8 cellular contexts compared by ENCODE assay signal in genomic region chr2:54471221-54471711, GRCh38. TPM values are rescaled to one million over a fixed set of nuclear protein-coding genes. Genes with fewer than 3 reads are reported as not detected.
DNase-seq lines count a peak whose midpoint lies in the region; ATAC-seq, FAIRE-seq and TF ChIP-seq lines count a peak whose summit lies in the region.

No MANE protein-coding gene starts in this region.

- TF ChIP-seq POLR2A in heart left ventricle (IDR thresholded peaks at IDR 0.05) = no peak

- no peaks in the 10 kb centered on the region for H3K36me3 ChIP-seq in OCI-LY3 (replicated peaks; ENCODE audit: low read depth, low read length)
- H3K36me3 ChIP-seq in heart left ventricle = peaks cover 0 to 8% (median 0%) of the 10 kb centered on the region in 9 donors

- FAIRE-seq in urothelium cell line (lab: Jason Lieb, UNC) = peak; percentile 58

- peak overlapping the region; percentile 25 for H3K4me3 ChIP-seq in OCI-LY3 (ENCODE audit: low read length)
- peak overlapping the region; percentile 10 to 51 (median 42) for H3K4me3 ChIP-seq in heart left ventricle

- peak overlapping the region; percentile 66 for H3K4me2 ChIP-seq in OCI-LY3 (ENCODE audit: low read length)

- intact Hi-C loops in heart left ventricle (cut with DNase I) = no loop called here

- TF ChIP-seq CTCF in OCI-LY3 (IDR thresholded peaks at IDR 0.05; ENCODE audit: low read depth, low read length) = no peak
- TF ChIP-seq CTCF in heart left ventricle (IDR thresholded peaks at IDR 0.05) = no peak

- H3K9me3 ChIP-seq in OCI-LY3 (ENCODE audit: insufficient read depth, low read length) (no peaks in the 10 kb centered on the region), heart left ventricle (no peaks in the 10 kb centered on the region)

- H4K20me1 ChIP-seq in OCI-LY3 (ENCODE audit: insufficient read depth, low read length) = no peaks in the 10 kb centered on the region

- H3K27me3 ChIP-seq in OCI-LY3 (ENCODE audit: low read depth, low read length) (no peaks in the 10 kb centered on the region), heart left ventricle (no peaks in the 10 kb centered on the region)

- DNase-seq in heart left ventricle = peak in 4 of 5 donors; percentile 59 to 73 (median 70)
- peak; percentile 69 for DNase-seq in urothelium cell line (ENCODE audit: low spot score)
- DNase-seq in COLO668 (lab: John Stamatoyannopoulos, UW; ENCODE audit: unreplicated experiment) = no peak
- DNase-seq in NCI-H1048 (lab: John Stamatoyannopoulos, UW) = no peak
- no peak for DNase-seq in stimulated activated CD4-positive, alpha-beta T cell treated with anti-CD3 and anti-CD28 coated beads, Interleukin-4, amount 100 ng/mL, for 4 hours

- no peak overlapping the region for H2AFZ ChIP-seq in OCI-LY3 (ENCODE audit: low read depth, low read length)

- no peak overlapping the region for H3K9ac ChIP-seq in OCI-LY3 (ENCODE audit: low read length)

- H3K4me1 ChIP-seq in OCI-LY3 (ENCODE audit: low read length) = peaks cover 48% of the 10 kb centered on the region
- H3K4me1 ChIP-seq in heart left ventricle = peaks cover 23 to 98% (median 79%) of the 10 kb centered on the region in 12 donors

- ATAC-seq in GM18517 (IDR thresholded peaks at IDR 0.05; ENCODE audit: unreplicated experiment) (peak; percentile 90), HG02885 (IDR thresholded peaks at IDR 0.05; ENCODE audit: poor library complexity, unreplicated experiment) (peak; percentile 83), heart left ventricle (peak; percentile 64 to 79 (median 72))

- H3K27ac ChIP-seq in OCI-LY3 (ENCODE audit: low read length) (peak overlapping the region; percentile 47), heart left ventricle (peak overlapping the region; percentile 32 to 86 (median 76))

- no peaks in the 10 kb centered on the region for H3K79me2 ChIP-seq in OCI-LY3 (ENCODE audit: low read length)

- WGBS in heart left ventricle, 4 donors = 0 to 7% (median 4%) methylated on average over 1 of the region's 1 CpG

RNA-seq across cellular contexts. Expression of gene SPTBN1, which starts 15.1 kb away (rescaled TPM):
- total RNA-seq in heart left ventricle = 100 to 1,000 TPM; 378 to 659 (median 424) TPM
- 100 to 1,000 TPM; 124 to 170 TPM for polyA plus RNA-seq in heart left ventricle

Comparison
In these comparisons a context has a peak if more than half of its experiments do, and no peak if none do; other contexts are left out.
1. DNase-seq: peak in heart left ventricle (4 of 5) and urothelium cell line (single experiment); none in COLO668 (single experiment), NCI-H1048 (single experiment) and stimulated activated CD4-positive, alpha-beta T cell treated with anti-CD3 and anti-CD28 coated beads, Interleukin-4, amount 100 ng/mL, for 4 hours (0 of 2).
2. Peak in every context shown above with its lines, with median percentiles within 50 percentile points of each other: ATAC-seq.